Comparison of ENCODE assay signal across 19 cellular contexts in genomic region chr12:98345308-98345876, GRCh38.
"Had no signal": no experiment of that assay in that cellular context is flagged by ENCODE, and none has a peak within 500 bp of the region (broad histone marks: within the 10 kb centered on the region; RNA-seq: fewer than 3 reads in every experiment).

No MANE protein-coding gene starts in this region.

- H3K27ac ChIP-seq: breast epithelium, hepatocyte, left ventricle myocardium inferior, spleen, testis, upper lobe of left lung had no signal

- H3K4me1 ChIP-seq: breast epithelium, left ventricle myocardium inferior, spleen, testis, upper lobe of left lung had no signal

- H3K4me2 ChIP-seq: hepatocyte had no signal

- H3K79me2 ChIP-seq: hepatocyte had no signal

- H3K36me3 ChIP-seq: breast epithelium, left ventricle myocardium inferior, spleen, upper lobe of left lung had no signal

- ATAC-seq: activated T-cell treated with anti-CD3 and anti-CD28 coated beads, Interleukin-2, amount 50 U/mL, for 4 hours; natural killer cell; T-cell had no signal

- H3K9me3 ChIP-seq: breast epithelium, left ventricle myocardium inferior, spleen, testis, upper lobe of left lung had no signal

- H3K4me3 ChIP-seq: breast epithelium, hepatocyte, left ventricle myocardium inferior, spleen, testis, upper lobe of left lung had no signal

- H2AFZ ChIP-seq: hepatocyte had no signal

- DNase-seq: activated CD8-positive, alpha-beta memory T cell treated with anti-CD3 and anti-CD28 coated beads, Interleukin-2, amount 50 U/mL, for 48 hours; activated naive CD4-positive, alpha-beta T cell; activated T-cell treated with anti-CD3 and anti-CD28 coated beads, Interleukin-2, amount 50 U/mL, for 4 hours; cerebellar nuclear complex; cortex of kidney; glutamatergic neuron; immature natural killer cell; left ventricle myocardium inferior; midbrain; natural killer cell; retina; spleen; stimulated activated CD4-positive, alpha-beta T cell treated with anti-CD3 and anti-CD28 coated beads, Interleukin-4, amount 100 ng/mL, for 1 hour; stimulated activated naive CD4-positive, alpha-beta T cell; T-cell; testis; upper lobe of left lung had no signal

- H3K27me3 ChIP-seq: breast epithelium, hepatocyte, spleen, testis, upper lobe of left lung had no signal
